Comparison of ENCODE assay signal across 9 cellular contexts in genomic region chr1:10528066-10529014, GRCh38. TPM values are rescaled to one million over a fixed set of nuclear protein-coding genes. Genes with fewer than 3 reads are reported as not detected.
A peak's percentile ranks its signal among the peaks of the same experiment; 100 is the strongest.
DNase-seq lines count a peak whose midpoint lies in the region; ATAC-seq and TF ChIP-seq lines count a peak whose summit lies in the region.
"Had no signal": no experiment of that assay in that cellular context is flagged by ENCODE, and none has a peak within 500 bp of the region (broad histone marks: within the 10 kb centered on the region; RNA-seq: fewer than 3 reads in every experiment).

No MANE protein-coding gene starts in this region.

- POLR2A ChIA-PET in PC-3 (lab: Charles Lee; ENCODE audit: unreplicated experiment) = interaction anchor here (1.0 kb wide), 1 partner anchor 21 kb away, joined by 3 read pairs; no protein-coding TSS in a partner anchor

- H3K4me1 ChIP-seq in PC-3 (ENCODE audit: insufficient read depth, low read length) (peaks cover 30% of the 10 kb centered on the region), esophagus (ENCODE audit: control insufficient read depth in 2 of 2, insufficient read depth in 2 of 2, low read length in 1 of 2) (peaks cover 2 to 3% of the 10 kb centered on the region in 2 donors), BE2C (no peaks in the 10 kb centered on the region; the same call in 1 of the 2 replicates)

- peak overlapping the region; percentile 50 for H3K4me2 ChIP-seq in PC-3 (ENCODE audit: low read length)

- H3K9me3 ChIP-seq in PC-3 (ENCODE audit: low read length) = no peaks in the 10 kb centered on the region
- H3K9me3 ChIP-seq in esophagus (ENCODE audit: control insufficient read depth in 2 of 2, insufficient read depth in 1 of 2, low read depth in 1 of 2, low read length in 1 of 2) = no peaks in the 10 kb centered on the region
- no peaks in the 10 kb centered on the region for H3K9me3 ChIP-seq in BE2C
- H3K9me3 ChIP-seq: spleen had no signal

- H4K20me1 ChIP-seq in PC-3 (ENCODE audit: low read length) = no peaks in the 10 kb centered on the region

- peak overlapping the region; percentile 39 to 48 for H3K27ac Mint-ChIP-seq in natural killer cell

- peak overlapping the region; percentile 2; the same call in 1 of the 2 replicates for H3K4me3 ChIP-seq in PC-3 (ENCODE audit: low read length)
- peak overlapping the region in 1 of 2 donors; percentile 19 for H3K4me3 ChIP-seq in esophagus (ENCODE audit: low read depth in 1 of 2, low read length in 2 of 2)
- H3K4me3 ChIP-seq in BE2C (ENCODE audit: low read depth, low read length) = no peak overlapping the region
- H3K4me3 ChIP-seq: spleen had no signal

- no peak for TF ChIP-seq CTCF in PC-3 (conservative IDR thresholded peaks at IDR 0.05; ENCODE audit: low read depth, low read length)
- no peak for TF ChIP-seq CTCF in natural killer cell (IDR thresholded peaks at IDR 0.05)
- TF ChIP-seq CTCF in BE2C (IDR thresholded peaks at IDR 0.05; ENCODE audit: low read depth, low read length) = no peak

- H3K9me2 ChIP-seq in PC-3 (replicated peaks; ENCODE audit: low read length) = no peaks in the 10 kb centered on the region

- no peak overlapping the region for H2AFZ ChIP-seq in PC-3 (ENCODE audit: low read length)

- intact Hi-C loops in PC-3 (cut with micrococcal nuclease) (loop anchor here (1.0 kb wide), 1 partner anchor 71 kb away; no protein-coding TSS in a partner anchor), natural killer cell (cut with micrococcal nuclease) (no loop called here)

- peak overlapping the region; percentile 60 for H3K27ac ChIP-seq in PC-3 (ENCODE audit: low read length)
- peak overlapping the region; percentile 67 to 82 for H3K27ac ChIP-seq in esophagus (ENCODE audit: low read depth in 2 of 2, low read length in 1 of 2)
- H3K27ac ChIP-seq: spleen had no signal

- H3K27me3 ChIP-seq in PC-3 (ENCODE audit: low read length) (no peaks in the 10 kb centered on the region), esophagus (ENCODE audit: control insufficient read depth in 1 of 2, insufficient read depth in 2 of 2, low read length in 2 of 2) (no peaks in the 10 kb centered on the region), BE2C (no peaks in the 10 kb centered on the region)
- H3K27me3 ChIP-seq: spleen had no signal

- H3K4me1 Mint-ChIP-seq in natural killer cell = peaks cover 26 to 42% of the 10 kb centered on the region in 2 donors

- 30 to 52% methylated on average over 13 of the region's 13 CpGs for WGBS in esophagus, 2 donors

- peaks cover 62% of the 10 kb centered on the region for H3K79me2 ChIP-seq in PC-3 (ENCODE audit: low read length)

- DNase-seq in AG20443 (ENCODE audit: low spot score) (peak; percentile 91), PC-3 (peak; percentile 72), natural killer cell (no peak), globus pallidus (ENCODE audit: low spot score) (no peak), BE2C (no peak), NCI-H2081 (lab: John Stamatoyannopoulos, UW) (no peak)
- DNase-seq: spleen had no signal

- H3K9ac ChIP-seq in PC-3 (ENCODE audit: low read length) = no peak overlapping the region

- H3F3A ChIP-seq in PC-3 (ENCODE audit: low read length, unreplicated experiment) = no peaks in the 10 kb centered on the region

- CTCF ChIA-PET in PC-3 (lab: Charles Lee) = no interaction called here

- ATAC-seq in PC-3 (peak; percentile 91), natural killer cell (no peak), HG03457 (IDR thresholded peaks at IDR 0.05; ENCODE audit: unreplicated experiment) (no peak)

- no peaks in the 10 kb centered on the region for H3K36me3 Mint-ChIP-seq in natural killer cell

- H3K4me3 Mint-ChIP-seq in natural killer cell = no peak overlapping the region

- no peaks in the 10 kb centered on the region for H3K9me3 Mint-ChIP-seq in natural killer cell

- BruUV-seq in PC-3 (replicated peaks; lab: Mats Ljungman, UMichigan) = no TSS peak

- 0 out of 2 replicates have a peak, but pooled peaks cover 4% of the 10 kb centered on the region for H3K36me3 ChIP-seq in PC-3 (ENCODE audit: low read depth, low read length)
- no peaks in the 10 kb centered on the region for H3K36me3 ChIP-seq in esophagus (ENCODE audit: control insufficient read depth in 2 of 2, insufficient read depth in 2 of 2, low read length in 1 of 2)
- H3K36me3 ChIP-seq in BE2C = no peaks in the 10 kb centered on the region

- no peaks in the 10 kb centered on the region for H3K27me3 Mint-ChIP-seq in natural killer cell (ENCODE audit: low read depth in 2 of 2)

RNA-seq across cellular contexts. Expression of gene PEX14, which starts 53.6 kb away (rescaled TPM):
- 24.9 and 32.1 TPM in 2 replicates for total RNA-seq in PC-3 (2014; rRNA removed)
- 10 to 100 TPM; 15.4 to 15.7 TPM for polyA plus RNA-seq in esophagus
- total RNA-seq in natural killer cell = 10 to 100 TPM; 21.4 to 27.3 (median 24.1) TPM
- 33.9 TPM for polyA plus RNA-seq in BE2C (2012; ENCODE audit: insufficient read depth, insufficient read length, low read depth)

RNA-seq across cellular contexts. Expression of gene DFFA, which starts 56.0 kb away (rescaled TPM):
- total RNA-seq in PC-3 (2014; rRNA removed) (46.7 and 52.0 TPM in 2 replicates), natural killer cell (10 to 100 TPM; 17.5 to 21.8 (median 21.5) TPM)
- polyA plus RNA-seq in esophagus = 10 to 100 TPM; 11.2 to 20.0 TPM
- 20.6 TPM for polyA plus RNA-seq in BE2C (2012; ENCODE audit: insufficient read depth, insufficient read length, low read depth)

Comparison
In these comparisons a context has a peak if more than half of its experiments do, and no peak if none do; other contexts are left out.
1. DNase-seq: peak in AG20443 (single experiment) and PC-3 (single experiment); none in natural killer cell (single experiment), globus pallidus (single experiment), BE2C (single experiment) and NCI-H2081 (0 of 2).